In the genomic region with DNA sequence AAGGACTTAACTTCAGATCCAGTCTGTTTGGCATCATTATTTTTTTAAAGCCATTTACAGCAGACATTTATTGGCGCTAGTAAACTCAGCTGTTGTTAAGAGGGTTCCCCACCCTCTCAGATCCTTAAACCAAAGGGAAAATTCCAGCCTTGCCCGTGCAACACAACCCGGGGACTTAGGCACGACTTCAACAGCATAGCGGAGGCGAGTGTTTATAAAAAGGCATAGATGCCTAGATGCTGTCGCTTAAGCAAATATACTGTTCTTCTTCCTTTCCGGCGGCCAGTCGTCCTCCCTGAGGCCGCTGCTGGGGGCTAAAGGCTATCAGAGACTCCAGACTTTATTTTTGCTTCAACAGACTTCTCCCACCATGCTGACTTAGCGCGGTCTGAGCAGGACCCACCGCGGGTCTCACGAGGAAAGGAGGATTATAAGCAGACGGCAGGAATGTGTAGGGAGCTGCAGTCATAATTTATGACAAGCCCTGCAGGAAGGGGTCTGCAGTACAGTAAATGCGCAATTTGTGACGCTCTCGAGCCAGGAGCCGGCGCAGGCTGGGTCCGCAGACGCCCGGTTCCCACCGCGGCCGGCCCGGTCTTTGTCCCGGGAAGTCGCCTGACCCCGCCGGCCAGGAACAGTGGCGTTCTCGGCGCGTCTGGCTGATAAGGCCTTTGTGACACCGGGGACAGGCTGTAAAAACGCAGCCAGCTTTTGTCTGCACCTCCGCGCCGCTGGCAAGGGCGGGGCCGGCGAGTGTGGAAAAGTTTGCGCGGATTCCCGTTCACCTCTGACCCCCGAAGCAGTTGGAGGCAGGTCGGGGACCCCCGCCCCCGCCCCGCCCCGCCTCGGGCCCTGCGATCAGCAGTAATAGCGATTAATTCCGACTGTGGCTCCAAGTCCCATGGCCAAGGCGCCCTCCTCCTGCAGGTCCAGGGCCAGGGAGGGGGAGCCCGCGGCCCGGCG, we compare ENCODE assay signal across 15 cellular contexts.
A peak's percentile ranks its signal among the peaks of the same experiment; 100 is the strongest.
DNase-seq lines count a peak whose midpoint lies in the region; ATAC-seq, FAIRE-seq and TF ChIP-seq lines count a peak whose summit lies in the region.
"Had no signal": no experiment of that assay in that cellular context is flagged by ENCODE, and none has a peak within 500 bp of the region (broad histone marks: within the 10 kb centered on the region; RNA-seq: fewer than 3 reads in every experiment).

No MANE protein-coding gene starts in this region.

- peak overlapping the region; percentile 53 for H3K4me3 Mint-ChIP-seq in endodermal cell
- no peak overlapping the region for H3K4me3 Mint-ChIP-seq in activated T-helper 17 cell treated with anti-CD3 and anti-CD28 coated beads, Interleukin-2, amount 50 U/mL, for 72 hours
- H3K4me3 Mint-ChIP-seq: natural killer cell treated with Interleukin-12 subunit alpha and Interleukin-12 subunit beta and Interleukin-15 and Interleukin-18, amount 100 ng/mL, for 72 hours had no signal

- H3K27ac ChIP-seq in endodermal cell (ENCODE audit: low read depth, low read length): peak overlapping the region; percentile 91
- no peak overlapping the region for H3K27ac ChIP-seq in HepG2 (ENCODE audit: extremely low read length, insufficient read depth, low read length)
- peak overlapping the region in 4 of 5 donors; percentile 5 to 65 (median 25) for H3K27ac ChIP-seq in stomach
- H3K27ac ChIP-seq: foreskin keratinocyte had no signal

- POLR2A ChIA-PET in HepG2 (lab: Yijun Ruan, JAX): no interaction called here

- H3K9ac ChIP-seq in endodermal cell (ENCODE audit: extremely low read depth, low read length, poor library complexity, severe bottlenecking): peak overlapping the region; percentile 47
- no peak overlapping the region for H3K9ac ChIP-seq in HepG2 (ENCODE audit: insufficient read depth, low read depth, low read length)

- peak overlapping the region; percentile 59 for H3K4me2 ChIP-seq in HepG2 (ENCODE audit: low read depth, low read length)

- intact Hi-C loops in HepG2 (cut with micrococcal nuclease; ENCODE audit: unreplicated experiment) (no loop called here), stomach (cut with DNase I; ENCODE audit: low total_unique reads) (no loop called here)

- H4K20me1 ChIP-seq in HepG2 (ENCODE audit: insufficient read depth, low read length): no peaks in the 10 kb centered on the region

- H3K36me3 ChIP-seq in endodermal cell (ENCODE audit: control insufficient read depth, insufficient read depth, low read length) (no peaks in the 10 kb centered on the region), HepG2 (replicated peaks in 1 of 2; ENCODE audit: control insufficient read depth in 1 of 2, insufficient read depth in 2 of 2, low read length in 2 of 2) (no peaks in the 10 kb centered on the region), stomach (peaks cover 0 to 14% (median 3%) of the 10 kb centered on the region in 4 donors)
- H3K36me3 ChIP-seq: MG63 had no signal

- no peak for TF ChIP-seq RAD21 in HepG2 (CRISPR knock-in tag; IDR thresholded peaks at IDR 0.05)

- peak overlapping the region; percentile 90 for H3K27ac Mint-ChIP-seq in endodermal cell
- no peak overlapping the region for H3K27ac Mint-ChIP-seq in activated T-helper 17 cell treated with anti-CD3 and anti-CD28 coated beads, Interleukin-2, amount 50 U/mL, for 72 hours
- H3K27ac Mint-ChIP-seq: natural killer cell treated with Interleukin-12 subunit alpha and Interleukin-12 subunit beta and Interleukin-15 and Interleukin-18, amount 100 ng/mL, for 72 hours had no signal

- FAIRE-seq in HepG2 (lab: Jason Lieb, UNC): no peak
- FAIRE-seq: bronchial epithelial cell had no signal

- TF ChIP-seq POLR2A in HepG2 (IDR thresholded peaks at IDR 0.05; ENCODE audit: insufficient read depth in 1 of 2, low read depth in 2 of 2, low read length in 2 of 2): no peak
- no peak for TF ChIP-seq POLR2A in stomach (IDR thresholded peaks at IDR 0.05)

- TF ChIP-seq EP300 in HepG2 (IDR thresholded peaks at IDR 0.05; ENCODE audit: low read depth in 2 of 2, low read length in 2 of 2): no peak
- no peak for TF ChIP-seq EP300 in HepG2 (CRISPR knock-in tag; IDR thresholded peaks at IDR 0.05; ENCODE audit: borderline replicate concordance)
- TF ChIP-seq EP300 in stomach (IDR thresholded peaks at IDR 0.05): no peak

- ATAC-seq in HepG2: peak; percentile 43
- no peak for ATAC-seq in GM21381 (IDR thresholded peaks at IDR 0.05; ENCODE audit: unreplicated experiment)
- ATAC-seq in HG03439 (IDR thresholded peaks at IDR 0.05; ENCODE audit: unreplicated experiment): no peak
- no peak for ATAC-seq in activated T-helper 17 cell treated with anti-CD3 and anti-CD28 coated beads, Interleukin-2, amount 50 U/mL, for 72 hours (replicated peaks)
- ATAC-seq: foreskin keratinocyte; natural killer cell treated with Interleukin-12 subunit alpha and Interleukin-12 subunit beta and Interleukin-15 and Interleukin-18, amount 100 ng/mL, for 72 hours had no signal

- peaks cover 24% of the 10 kb centered on the region for H3K27me3 ChIP-seq in endodermal cell (ENCODE audit: control insufficient read depth, insufficient read depth, low read length, poor library complexity, severe bottlenecking)
- peaks cover 6 to 18% of the 10 kb centered on the region in 2 experiments; a peak in 4 of 5 replicates for H3K27me3 ChIP-seq in HepG2 (ENCODE audit: control insufficient read depth in 1 of 2, insufficient read depth in 2 of 2, low read length in 2 of 2)
- H3K27me3 ChIP-seq in stomach: peaks cover 0 to 82% (median 24%) of the 10 kb centered on the region in 3 donors
- H3K27me3 ChIP-seq: MG63 had no signal

- H3K36me3 Mint-ChIP-seq in endodermal cell (ENCODE audit: low read depth): no peaks in the 10 kb centered on the region
- no peaks in the 10 kb centered on the region for H3K36me3 Mint-ChIP-seq in activated T-helper 17 cell treated with anti-CD3 and anti-CD28 coated beads, Interleukin-2, amount 50 U/mL, for 72 hours (ENCODE audit: low read depth)
- H3K36me3 Mint-ChIP-seq: natural killer cell treated with Interleukin-12 subunit alpha and Interleukin-12 subunit beta and Interleukin-15 and Interleukin-18, amount 100 ng/mL, for 72 hours had no signal

- no peaks in the 10 kb centered on the region for H3K9me3 Mint-ChIP-seq in endodermal cell
- no peaks in the 10 kb centered on the region for H3K9me3 Mint-ChIP-seq in activated T-helper 17 cell treated with anti-CD3 and anti-CD28 coated beads, Interleukin-2, amount 50 U/mL, for 72 hours
- H3K9me3 Mint-ChIP-seq: natural killer cell treated with Interleukin-12 subunit alpha and Interleukin-12 subunit beta and Interleukin-15 and Interleukin-18, amount 100 ng/mL, for 72 hours had no signal

- DNase-seq in HuH-7.5 (ENCODE audit: low spot score) (peak; percentile 80), endodermal cell (peak; percentile 87), HepG2 (ENCODE audit: low spot score) (no peak), stomach (peak; percentile 74), NCI-H1694 (lab: John Stamatoyannopoulos, UW) (no peak)
- DNase-seq: activated T-cell treated with anti-CD3 and anti-CD28 coated beads for 4 hours; foreskin keratinocyte; MG63; NK-92 treated with Interleukin-12 subunit alpha and Interleukin-12 subunit beta, amount 100 ng/mL, for 24 hours; T1000 had no signal

- WGBS in endodermal cell (ENCODE audit: insufficient coverage in 1 of 2, insufficient read length in 1 of 2), 2 experiments: 6 to 14% methylated on average over 41 to 63 of the region's 63 CpGs
- WGBS in HepG2 (ENCODE audit: low lambda C conversion rate): 55% methylated on average over 26 of the region's 63 CpGs
- WGBS in stomach, 5 donors: 5 to 14% (median 11%) methylated on average over 31 to 63 of the region's 63 CpGs

- peaks cover 28% of the 10 kb centered on the region for H3K4me1 Mint-ChIP-seq in endodermal cell
- H3K4me1 Mint-ChIP-seq in activated T-helper 17 cell treated with anti-CD3 and anti-CD28 coated beads, Interleukin-2, amount 50 U/mL, for 72 hours: no peaks in the 10 kb centered on the region

- H2AFZ ChIP-seq in HepG2 (ENCODE audit: low read length): no peak overlapping the region

- in situ Hi-C loops in HepG2 (cut with HindIII; ENCODE audit: extremely low pct_ligation_motif_present, low pct_unique_long_range_greater_than_20kb): no loop called here

- TF ChIP-seq CTCF in endodermal cell (conservative IDR thresholded peaks at IDR 0.05): no peak
- no peak for TF ChIP-seq CTCF in HepG2 (CRISPR knock-in tag; IDR thresholded peaks at IDR 0.05)
- TF ChIP-seq CTCF in stomach (IDR thresholded peaks at IDR 0.05): no peak

- peaks cover 4% of the 10 kb centered on the region for H3K4me1 ChIP-seq in endodermal cell (ENCODE audit: control insufficient read depth, insufficient read depth, low read length)
- peaks cover 38% of the 10 kb centered on the region for H3K4me1 ChIP-seq in HepG2 (ENCODE audit: insufficient read depth, low read length)
- H3K4me1 ChIP-seq in stomach: peaks cover 15 to 25% (median 19%) of the 10 kb centered on the region in 4 donors
- H3K4me1 ChIP-seq: foreskin keratinocyte had no signal

- H3K4me3 ChIP-seq in endodermal cell (ENCODE audit: low read length): peak overlapping the region; percentile 30
- H3K4me3 ChIP-seq in HepG2 (replicated peaks in 1 of 3; ENCODE audit: insufficient read depth in 1 of 3, low read depth in 2 of 3, low read length in 3 of 3): peak overlapping the region in 2 of 3 experiments; percentile 27 to 39; a peak in 4 of 6 replicates
- H3K4me3 ChIP-seq in stomach: peak overlapping the region; percentile 21 to 44 (median 28)
- H3K4me3 ChIP-seq: MG63 had no signal

- no TSS peak for BruUV-seq in HepG2 (replicated peaks; lab: Mats Ljungman, UMichigan)

- CTCF ChIA-PET in HepG2 (lab: Yijun Ruan, JAX; ENCODE audit: low intra/inter-chr PET ratio, low total read pairs): no interaction called here

- no peaks in the 10 kb centered on the region for H3K79me2 ChIP-seq in HepG2 (ENCODE audit: insufficient read depth, low read length)

- H3K9me3 ChIP-seq in endodermal cell (ENCODE audit: control insufficient read depth, low read length): no peaks in the 10 kb centered on the region
- H3K9me3 ChIP-seq in HepG2 (ENCODE audit: low read length): no peaks in the 10 kb centered on the region
- H3K9me3 ChIP-seq in stomach: no peaks in the 10 kb centered on the region
- H3K9me3 ChIP-seq: MG63 had no signal

- H3K27me3 Mint-ChIP-seq in endodermal cell (ENCODE audit: insufficient read depth): peaks cover 15% of the 10 kb centered on the region
- H3K27me3 Mint-ChIP-seq in activated T-helper 17 cell treated with anti-CD3 and anti-CD28 coated beads, Interleukin-2, amount 50 U/mL, for 72 hours: peaks cover 33% of the 10 kb centered on the region

TF ChIP-seq in HepG2, 621 proteins besides CTCF, POLR2A, EP300 and RAD21 (continues in another document):
- TF ChIP-seq ZNF878 (CRISPR knock-in tag; IDR thresholded peaks at IDR 0.05) (0 out of 2 replicates have a peak, but pooled peaks have one; percentile 29), MED1 (CRISPR knock-in tag; IDR thresholded peaks at IDR 0.05) (peak; percentile 42), ERF (CRISPR knock-in tag; IDR thresholded peaks at IDR 0.05) (0 out of 2 replicates have a peak, but pooled peaks have one; percentile 34), ZNF224 (CRISPR knock-in tag; IDR thresholded peaks at IDR 0.05) (no peak)

Comparison
In these comparisons a context has a peak if more than half of its experiments do, and no peak if none do; other contexts are left out.
1. DNase-seq: peak in HuH-7.5 (single experiment), endodermal cell (single experiment) and stomach (single experiment); none in HepG2 (single experiment) and NCI-H1694 (single experiment).
2. Peak in every context shown above with its lines, with median percentiles within 50 percentile points of each other: H3K4me3 ChIP-seq.